Comparison of ENCODE assay signal across 11 cellular contexts in the genomic region with DNA sequence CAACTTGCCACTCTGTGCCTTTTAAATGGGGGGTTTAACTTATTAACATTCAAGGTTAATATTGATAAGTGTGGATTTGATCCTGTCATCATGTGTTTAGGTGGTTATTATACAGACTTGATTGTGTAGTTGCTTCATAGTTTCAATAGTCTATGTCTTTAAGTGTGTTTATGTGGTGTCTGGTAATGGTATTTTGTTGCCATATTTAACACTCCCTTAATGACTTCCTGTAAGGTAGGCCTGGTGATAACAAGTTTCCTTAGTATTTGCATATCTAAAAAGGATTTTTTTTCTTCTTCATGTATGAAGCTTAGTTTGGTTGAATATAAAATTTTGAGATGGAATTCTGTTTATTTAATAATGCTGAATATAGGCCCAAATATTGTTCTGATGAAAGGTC.
"Had no signal": no experiment of that assay in that cellular context is flagged by ENCODE, and none has a peak within 500 bp of the region (broad histone marks: within the 10 kb centered on the region; RNA-seq: fewer than 3 reads in every experiment).

No MANE protein-coding gene starts in this region.

- H3K36me3 ChIP-seq: HAP-1 had no signal

- H3K4me1 Mint-ChIP-seq: GM23338, H9 had no signal

- H3K4me3 Mint-ChIP-seq: GM23338, H9, HFFc6 had no signal

- ATAC-seq: GM23338, HCT116 had no signal

- H3K4me3 ChIP-seq: GM23248, GM23338, HAP-1 had no signal

- FAIRE-seq: H1, H54 had no signal

- H3K4me1 ChIP-seq: HAP-1 had no signal

- H2AFZ ChIP-seq: GM23248, GM23338 had no signal

- DNase-seq: GM23248, GOT3, H7, H9, HCEC 1CT, HFFc6 had no signal

- H3K9me3 Mint-ChIP-seq: GM23338 had no signal

- H3K9me3 ChIP-seq: HAP-1 had no signal

- H3K9ac ChIP-seq: GM23248 had no signal

- H3K27ac ChIP-seq: GM23248 had no signal

- H3K4me2 ChIP-seq: GM23338 had no signal

- H3K27ac Mint-ChIP-seq: GM23338, H9, HFFc6 had no signal
